9 cellular contexts compared by ENCODE assay signal in the genomic region with DNA sequence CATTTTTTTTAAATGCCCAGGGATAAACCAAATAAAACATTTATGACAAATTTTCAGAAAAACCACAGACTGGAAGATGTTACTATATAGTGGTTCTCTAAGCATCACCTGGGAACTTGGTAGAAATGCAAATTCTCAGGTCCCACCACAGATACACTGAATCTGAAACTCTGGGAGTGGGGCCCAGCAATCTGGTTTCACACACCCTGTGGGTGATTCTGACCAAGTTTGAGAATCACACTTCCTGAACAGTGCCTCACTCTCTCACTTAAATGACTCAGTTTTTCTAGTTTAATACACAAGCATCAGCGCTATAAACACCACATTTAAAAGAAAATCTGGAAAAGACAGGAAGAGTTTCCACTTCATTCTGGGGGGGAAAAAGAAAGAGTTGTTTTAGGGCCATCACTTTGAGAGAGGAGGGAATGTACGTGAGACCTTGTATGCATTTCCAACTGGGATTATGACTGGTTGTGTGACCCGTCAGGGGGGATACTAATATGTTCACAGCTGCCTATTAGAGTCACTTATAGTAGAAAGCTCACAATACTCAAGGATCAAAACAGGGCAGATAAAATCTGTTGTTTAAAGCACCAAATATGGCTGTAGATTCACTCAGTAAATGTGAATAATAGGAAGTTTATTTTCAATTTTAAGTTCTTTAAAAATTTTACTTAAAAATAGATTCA.
A peak's percentile ranks its signal among the peaks of the same experiment; 100 is the strongest.
DNase-seq lines count a peak whose midpoint lies in the region; ATAC-seq and TF ChIP-seq lines count a peak whose summit lies in the region.
"Had no signal": no experiment of that assay in that cellular context is flagged by ENCODE, and none has a peak within 500 bp of the region (broad histone marks: within the 10 kb centered on the region; RNA-seq: fewer than 3 reads in every experiment).

No MANE protein-coding gene starts in this region.

- H3K4me1 Mint-ChIP-seq in natural killer cell treated with Interleukin-12 subunit alpha and Interleukin-12 subunit beta and Interleukin-15 and Interleukin-18, amount 100 ng/mL, for 72 hours (ENCODE audit: low read depth in 2 of 2): peaks cover 13 to 15% of the 10 kb centered on the region in 2 donors
- H3K4me1 Mint-ChIP-seq: naive thymus-derived CD8-positive, alpha-beta T cell had no signal

- no peak overlapping the region for H3K4me2 ChIP-seq in neuronal stem cell (ENCODE audit: insufficient read depth, low read length, poor library complexity, severe bottlenecking)

- no peak overlapping the region for H4K8ac ChIP-seq in neuronal stem cell (ENCODE audit: low read depth, low read length)

- H3K23ac ChIP-seq in neuronal stem cell (ENCODE audit: low read depth, low read length, poor library complexity): no peak overlapping the region

- no peak overlapping the region for H4K91ac ChIP-seq in neuronal stem cell (ENCODE audit: low read depth, low read length, poor library complexity)

- H3K27me3 Mint-ChIP-seq in natural killer cell treated with Interleukin-12 subunit alpha and Interleukin-12 subunit beta and Interleukin-15 and Interleukin-18, amount 100 ng/mL, for 72 hours: no peaks in the 10 kb centered on the region

- WGBS in neuronal stem cell (ENCODE audit: extremely low coverage in 2 of 2, insufficient read length in 2 of 2, insufficient replicate concordance in 1 of 2), 2 donors: no CpG with 5 or more reads among the region's 3 CpGs

- TF ChIP-seq CTCF in foreskin fibroblast (IDR thresholded peaks at IDR 0.05; ENCODE audit: low read depth, low read length) (no peak), mucosa of descending colon (IDR thresholded peaks at IDR 0.05) (no peak)

- no peak overlapping the region for H2AFZ ChIP-seq in neuronal stem cell (ENCODE audit: low read length)

- H3K36me3 ChIP-seq in neuronal stem cell (replicated peaks in 1 of 2; ENCODE audit: control insufficient read depth in 2 of 2, insufficient read depth in 2 of 2, low read length in 2 of 2): no peaks in the 10 kb centered on the region
- H3K36me3 ChIP-seq in mucosa of descending colon (ENCODE audit: low read depth): no peaks in the 10 kb centered on the region

- no peak overlapping the region for H2BK12ac ChIP-seq in neuronal stem cell (ENCODE audit: low read length)

- H3K4me3 Mint-ChIP-seq in natural killer cell treated with Interleukin-12 subunit alpha and Interleukin-12 subunit beta and Interleukin-15 and Interleukin-18, amount 100 ng/mL, for 72 hours: peak overlapping the region; percentile 28
- H3K4me3 Mint-ChIP-seq: naive thymus-derived CD8-positive, alpha-beta T cell had no signal

- H3K27me3 ChIP-seq in neuronal stem cell (ENCODE audit: control insufficient read depth in 3 of 3, insufficient read depth in 3 of 3, low read depth in 1 of 3, low read length in 3 of 3): no peaks in the 10 kb centered on the region

- no peak overlapping the region for H3K9ac ChIP-seq in neuronal stem cell (ENCODE audit: low read depth, low read length, poor library complexity)

- H3K4me1 ChIP-seq in neuronal stem cell (ENCODE audit: control insufficient read depth in 2 of 2, insufficient read depth in 1 of 2, low read depth in 1 of 2, low read length in 2 of 2): no peaks in the 10 kb centered on the region
- H3K4me1 ChIP-seq in mucosa of descending colon (ENCODE audit: low read depth): no peaks in the 10 kb centered on the region

- H3K36me3 Mint-ChIP-seq in natural killer cell treated with Interleukin-12 subunit alpha and Interleukin-12 subunit beta and Interleukin-15 and Interleukin-18, amount 100 ng/mL, for 72 hours: no peaks in the 10 kb centered on the region
- H3K36me3 Mint-ChIP-seq: naive thymus-derived CD8-positive, alpha-beta T cell had no signal

- H2BK15ac ChIP-seq in neuronal stem cell (ENCODE audit: low read length): no peak overlapping the region

- no peak overlapping the region for H3K18ac ChIP-seq in neuronal stem cell (ENCODE audit: low read length)

- H3K9me3 Mint-ChIP-seq in natural killer cell treated with Interleukin-12 subunit alpha and Interleukin-12 subunit beta and Interleukin-15 and Interleukin-18, amount 100 ng/mL, for 72 hours: peaks cover 5% of the 10 kb centered on the region
- H3K9me3 Mint-ChIP-seq: naive thymus-derived CD8-positive, alpha-beta T cell had no signal

- no peak overlapping the region for H3K14ac ChIP-seq in neuronal stem cell (ENCODE audit: low read length)

- H3K27ac Mint-ChIP-seq in natural killer cell treated with Interleukin-12 subunit alpha and Interleukin-12 subunit beta and Interleukin-15 and Interleukin-18, amount 100 ng/mL, for 72 hours: peak overlapping the region; percentile 18 to 53
- H3K27ac Mint-ChIP-seq: naive thymus-derived CD8-positive, alpha-beta T cell had no signal

- no peak for DNase-seq in natural killer cell treated with Interleukin-12 subunit alpha and Interleukin-12 subunit beta and Interleukin-15 and Interleukin-18, amount 100 ng/mL, for 72 hours (ENCODE audit: low spot score)
- DNase-seq in neuronal stem cell (ENCODE audit: low spot score) (no peak), foreskin fibroblast (no peak), mucosa of descending colon (no peak)
- no peak for DNase-seq in central memory CD4-positive, alpha-beta T cell
- DNase-seq: naive thymus-derived CD8-positive, alpha-beta T cell had no signal

- H3K27ac ChIP-seq in neuronal stem cell (replicated peaks; ENCODE audit: low read length): no peak overlapping the region

- H3K4me3 ChIP-seq in neuronal stem cell (ENCODE audit: low read length in 2 of 2) (no peak overlapping the region), foreskin fibroblast (ENCODE audit: low read depth in 1 of 2, low read length in 2 of 2) (no peak overlapping the region), mucosa of descending colon (no peak overlapping the region)

- H3K9me3 ChIP-seq in neuronal stem cell (replicated peaks in 1 of 2; ENCODE audit: control insufficient read depth in 2 of 2, insufficient read depth in 1 of 2, low read depth in 1 of 2, low read length in 2 of 2): no peaks in the 10 kb centered on the region
- H3K9me3 ChIP-seq in mucosa of descending colon: no peaks in the 10 kb centered on the region

- peak; percentile 85 for ATAC-seq in GM18517 (IDR thresholded peaks at IDR 0.05; ENCODE audit: unreplicated experiment)
- ATAC-seq in GM21576 (IDR thresholded peaks at IDR 0.05; ENCODE audit: unreplicated experiment): peak; percentile 86
- ATAC-seq in HG03442 (IDR thresholded peaks at IDR 0.05; ENCODE audit: unreplicated experiment): peak; percentile 90
- ATAC-seq in natural killer cell treated with Interleukin-12 subunit alpha and Interleukin-12 subunit beta and Interleukin-15 and Interleukin-18, amount 100 ng/mL, for 72 hours: peak; percentile 91
- ATAC-seq in mucosa of descending colon: no peak
- ATAC-seq: naive thymus-derived CD8-positive, alpha-beta T cell had no signal

- H2BK120ac ChIP-seq in neuronal stem cell (ENCODE audit: low read depth, low read length): no peak overlapping the region

- no peak overlapping the region for H2BK5ac ChIP-seq in neuronal stem cell (ENCODE audit: low read length)

- intact Hi-C loops in mucosa of descending colon (cut with DNase I, micrococcal nuclease): no loop called here

- H2AK5ac ChIP-seq in neuronal stem cell (ENCODE audit: low read depth, low read length): no peak overlapping the region

- H3K4ac ChIP-seq in neuronal stem cell (ENCODE audit: low read length): no peak overlapping the region

- H3K79me1 ChIP-seq in neuronal stem cell (ENCODE audit: low read depth, low read length): no peaks in the 10 kb centered on the region
